ENCODE assay signal across 8 cellular contexts in the genomic region with DNA sequence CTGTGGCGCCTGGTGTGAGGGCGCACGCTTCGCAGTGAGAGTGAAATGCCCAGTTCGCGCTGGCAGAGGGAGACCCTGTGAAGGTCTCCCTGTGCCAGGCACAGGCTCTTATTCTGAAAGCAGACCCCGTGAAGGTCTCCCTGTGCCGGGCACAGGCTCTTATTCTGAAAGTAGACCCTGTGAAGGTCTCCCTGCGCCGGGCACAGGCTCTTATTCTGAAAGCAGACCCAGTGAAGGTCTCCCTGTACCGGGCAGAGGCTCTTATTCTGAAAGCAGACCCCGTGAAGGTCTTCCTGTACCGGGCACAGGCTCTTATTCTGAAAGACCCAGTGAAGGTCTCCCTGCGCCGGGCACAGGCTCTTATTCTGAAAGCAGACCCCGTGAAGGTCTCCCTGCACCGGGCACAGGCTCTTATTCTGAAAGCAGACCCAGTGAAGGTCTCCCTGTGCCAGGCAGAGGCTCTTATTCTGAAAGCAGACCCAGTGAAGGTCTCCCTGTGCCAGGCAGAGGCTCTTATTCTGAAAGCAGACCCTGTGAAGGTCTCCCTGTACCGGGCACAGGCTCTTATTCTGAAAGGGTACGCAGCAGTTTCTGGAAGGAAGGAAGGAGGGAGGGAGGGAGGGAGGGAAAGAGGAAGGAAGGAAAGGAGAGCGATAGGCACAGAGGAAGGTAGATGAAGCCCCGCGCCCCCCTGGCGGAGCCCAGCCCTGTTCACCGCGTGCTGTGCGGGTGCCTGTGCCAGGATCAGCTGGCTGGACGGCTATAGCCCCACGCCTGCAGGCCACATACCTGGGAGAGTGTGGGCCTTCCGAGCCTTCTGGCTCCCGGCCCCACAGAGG. TPM values are rescaled to one million over a fixed set of nuclear protein-coding genes. Genes with fewer than 3 reads are reported as not detected.
A peak's percentile ranks its signal among the peaks of the same experiment; 100 is the strongest.
DNase-seq lines count a peak whose midpoint lies in the region; ATAC-seq and TF ChIP-seq lines count a peak whose summit lies in the region.

No MANE protein-coding gene starts in this region.

- ATAC-seq in naive B cell (ENCODE audit: low read depth in 2 of 2), result peak; percentile 49 to 56

- H3K4me3 Mint-ChIP-seq in activated T-helper 1 cell treated with anti-CD3 and anti-CD28 coated beads, Interleukin-12 subunit alpha, Interleukin-12 subunit beta, Interleukin-2, Interleukin-4 antibody, amounts not matched to agents 30 ng/mL and 10 ng/mL and 1 ng/mL, durations not matched to agents 14 hours and 24 hours and 36 hours, result peak overlapping the region; percentile 80
- peak overlapping the region; percentile 48 to 92 (median 78) for H3K4me3 Mint-ChIP-seq in naive B cell
- peak overlapping the region; percentile 71 for H3K4me3 Mint-ChIP-seq in stimulated activated naive CD8-positive, alpha-beta T cell treated with anti-CD3 and anti-CD28 coated beads, Interleukin-15, Interleukin-2, amounts not matched to agents 100 ng/mL and 50 ng/mL, for 24 hours

- H3K27ac Mint-ChIP-seq in activated T-helper 1 cell treated with anti-CD3 and anti-CD28 coated beads, Interleukin-12 subunit alpha, Interleukin-12 subunit beta, Interleukin-2, Interleukin-4 antibody, amounts not matched to agents 30 ng/mL and 10 ng/mL and 1 ng/mL, durations not matched to agents 14 hours and 24 hours and 36 hours, result peak overlapping the region; percentile 90
- peak overlapping the region; percentile 51 to 96 (median 90) for H3K27ac Mint-ChIP-seq in naive B cell
- peak overlapping the region; percentile 87 for H3K27ac Mint-ChIP-seq in stimulated activated naive CD8-positive, alpha-beta T cell treated with anti-CD3 and anti-CD28 coated beads, Interleukin-15, Interleukin-2, amounts not matched to agents 100 ng/mL and 50 ng/mL, for 24 hours

- H2AFZ ChIP-seq in ACC112 (ENCODE audit: low read length, unreplicated experiment), result peak overlapping the region; percentile 79
- H2AFZ ChIP-seq in PC-9, result no peak overlapping the region
- H2AFZ ChIP-seq in fibroblast of lung (ENCODE audit: low read length), result peak overlapping the region; percentile 15

- H3K27me3 Mint-ChIP-seq in activated T-helper 1 cell treated with anti-CD3 and anti-CD28 coated beads, Interleukin-12 subunit alpha, Interleukin-12 subunit beta, Interleukin-2, Interleukin-4 antibody, amounts not matched to agents 30 ng/mL and 10 ng/mL and 1 ng/mL, durations not matched to agents 14 hours and 24 hours and 36 hours (ENCODE audit: insufficient read depth), result no peaks in the 10 kb centered on the region
- H3K27me3 Mint-ChIP-seq in naive B cell, result no peaks in the 10 kb centered on the region
- H3K27me3 Mint-ChIP-seq in stimulated activated naive CD8-positive, alpha-beta T cell treated with anti-CD3 and anti-CD28 coated beads, Interleukin-15, Interleukin-2, amounts not matched to agents 100 ng/mL and 50 ng/mL, for 24 hours, result no peaks in the 10 kb centered on the region

- POLR2A ChIA-PET in HEK293T (lab: Yijun Ruan, JAX) (no interaction called here), PC-9 (lab: Charles Lee; ENCODE audit: unreplicated experiment) (interaction anchor here (0.6 kb wide), 1 partner anchor 119 kb away, joined by 8 read pairs; no protein-coding TSS in a partner anchor)

- intact Hi-C loops in PC-9 (cut with micrococcal nuclease; ENCODE audit: unreplicated experiment), result no loop called here
- intact Hi-C loops in activated T-helper 1 cell treated with anti-CD3 and anti-CD28 coated beads, Interleukin-12 subunit alpha, Interleukin-12 subunit beta, Interleukin-2, Interleukin-4 antibody, amounts not matched to agents 30 ng/mL and 10 ng/mL and 1 ng/mL, durations not matched to agents 14 hours and 24 hours and 36 hours (cut with micrococcal nuclease), result loop anchor here (1.0 to 5.0 kb wide), 2 partner anchors 54 to 135 kb away; partner anchors contain the start of genes NARF and WDR45B

- H3K4me1 ChIP-seq in ACC112 (ENCODE audit: control insufficient read depth, insufficient read depth, low read length, unreplicated experiment) (peaks cover 9% of the 10 kb centered on the region), PC-9 (replicated peaks; ENCODE audit: insufficient read depth) (peaks cover 17% of the 10 kb centered on the region), fibroblast of lung (ENCODE audit: control insufficient read depth, extremely low read depth, insufficient read depth, low read length) (peaks cover 8% of the 10 kb centered on the region)

- H3F3A ChIP-seq in PC-9 (ENCODE audit: insufficient read depth, low read depth), result peaks cover 17% of the 10 kb centered on the region; the same call in 1 of the 2 replicates

- CTCF ChIA-PET in HEK293T (lab: Yijun Ruan, JAX) (no interaction called here), PC-9 (lab: Charles Lee) (no interaction called here)

- DNase-seq in HEK293T (ENCODE audit: extremely low spot score), result no peak
- DNase-seq in PC-9, result peak; percentile 73 to 77
- DNase-seq in activated T-helper 1 cell treated with anti-CD3 and anti-CD28 coated beads, Interleukin-12 subunit alpha, Interleukin-12 subunit beta, Interleukin-2, Interleukin-4 antibody, amounts not matched to agents 30 ng/mL and 10 ng/mL and 1 ng/mL, durations not matched to agents 14 hours and 24 hours and 36 hours (ENCODE audit: low spot score), result peak; percentile 64
- peak; percentile 75 to 90 for DNase-seq in fibroblast of lung (ENCODE audit: low read depth in 2 of 2)
- DNase-seq in naive B cell, result peak; percentile 65
- DNase-seq in NCI-H1048 (lab: John Stamatoyannopoulos, UW), result no peak

- peaks cover 18% of the 10 kb centered on the region; the same call in 1 of the 2 replicates for H3K36me3 ChIP-seq in ACC112 (ENCODE audit: insufficient read depth, low read length)
- H3K36me3 ChIP-seq in PC-9 (ENCODE audit: low read depth), result no peaks in the 10 kb centered on the region; the same call in 1 of the 2 replicates
- peaks cover 4% of the 10 kb centered on the region for H3K36me3 ChIP-seq in fibroblast of lung (ENCODE audit: control insufficient read depth, insufficient read depth, low read length)

- H3K9me3 ChIP-seq in PC-9 (ENCODE audit: insufficient read depth, low read depth), result no peaks in the 10 kb centered on the region
- no peaks in the 10 kb centered on the region for H3K9me3 ChIP-seq in fibroblast of lung (ENCODE audit: control insufficient read depth, insufficient read depth, low read depth, low read length)

- H3K79me2 ChIP-seq in ACC112 (ENCODE audit: control insufficient read depth, insufficient read depth, low read length, unreplicated experiment), result peaks cover 13% of the 10 kb centered on the region
- H3K79me2 ChIP-seq in PC-9 (ENCODE audit: low read depth), result no peaks in the 10 kb centered on the region
- H3K79me2 ChIP-seq in fibroblast of lung (ENCODE audit: control insufficient read depth, insufficient read depth, low read length), result peaks cover 2% of the 10 kb centered on the region

- peaks cover 38% of the 10 kb centered on the region for H3K4me1 Mint-ChIP-seq in activated T-helper 1 cell treated with anti-CD3 and anti-CD28 coated beads, Interleukin-12 subunit alpha, Interleukin-12 subunit beta, Interleukin-2, Interleukin-4 antibody, amounts not matched to agents 30 ng/mL and 10 ng/mL and 1 ng/mL, durations not matched to agents 14 hours and 24 hours and 36 hours (ENCODE audit: low read depth)
- peaks cover 26 to 45% (median 40%) of the 10 kb centered on the region in 3 donors for H3K4me1 Mint-ChIP-seq in naive B cell
- H3K4me1 Mint-ChIP-seq in stimulated activated naive CD8-positive, alpha-beta T cell treated with anti-CD3 and anti-CD28 coated beads, Interleukin-15, Interleukin-2, amounts not matched to agents 100 ng/mL and 50 ng/mL, for 24 hours (ENCODE audit: low read depth), result peaks cover 54% of the 10 kb centered on the region

- H3K4me3 ChIP-seq in ACC112 (ENCODE audit: low read depth, low read length) (peak overlapping the region; percentile 89), PC-9 (peak overlapping the region; percentile 52; the same call in 1 of the 2 replicates), fibroblast of lung (replicated peaks in 1 of 4; ENCODE audit: control extremely low read depth in 1 of 4, insufficient read depth in 1 of 4, low read depth in 3 of 4, low read length in 4 of 4) (peak overlapping the region; percentile 37 to 78 (median 57))

- TF ChIP-seq CTCF in PC-9 (conservative IDR thresholded peaks at IDR 0.05) (no peak), fibroblast of lung (conservative IDR thresholded peaks at IDR 0.05 in 1 of 2, IDR thresholded peaks at IDR 0.05 in 1 of 2; ENCODE audit: low read depth in 1 of 2, low read length in 2 of 2) (no peak)

- no TSS peak for BruUV-seq in PC-9 (replicated peaks; lab: Mats Ljungman, UMichigan)

- no peaks in the 10 kb centered on the region for H3K9me3 Mint-ChIP-seq in activated T-helper 1 cell treated with anti-CD3 and anti-CD28 coated beads, Interleukin-12 subunit alpha, Interleukin-12 subunit beta, Interleukin-2, Interleukin-4 antibody, amounts not matched to agents 30 ng/mL and 10 ng/mL and 1 ng/mL, durations not matched to agents 14 hours and 24 hours and 36 hours
- no peaks in the 10 kb centered on the region for H3K9me3 Mint-ChIP-seq in naive B cell
- no peaks in the 10 kb centered on the region for H3K9me3 Mint-ChIP-seq in stimulated activated naive CD8-positive, alpha-beta T cell treated with anti-CD3 and anti-CD28 coated beads, Interleukin-15, Interleukin-2, amounts not matched to agents 100 ng/mL and 50 ng/mL, for 24 hours

- peak overlapping the region; percentile 62 for H3K9ac ChIP-seq in fibroblast of lung (ENCODE audit: insufficient read depth, low read length)

- peak overlapping the region; percentile 77 for H3K4me2 ChIP-seq in PC-9
- peak overlapping the region; percentile 69 for H3K4me2 ChIP-seq in fibroblast of lung (ENCODE audit: extremely low read depth, insufficient read depth, low read length)

- H3K27me3 ChIP-seq in ACC112 (ENCODE audit: insufficient read depth, low read length) (no peaks in the 10 kb centered on the region), PC-9 (ENCODE audit: insufficient read depth, low read depth) (no peaks in the 10 kb centered on the region), fibroblast of lung (ENCODE audit: control insufficient read depth, insufficient read depth, low read length) (no peaks in the 10 kb centered on the region)

- H4K20me1 ChIP-seq in PC-9 (ENCODE audit: insufficient read depth) (peaks cover 3% of the 10 kb centered on the region), fibroblast of lung (ENCODE audit: control insufficient read depth, extremely low read depth, insufficient read depth, low read length) (no peaks in the 10 kb centered on the region)

- peaks cover 10% of the 10 kb centered on the region for H3K36me3 Mint-ChIP-seq in activated T-helper 1 cell treated with anti-CD3 and anti-CD28 coated beads, Interleukin-12 subunit alpha, Interleukin-12 subunit beta, Interleukin-2, Interleukin-4 antibody, amounts not matched to agents 30 ng/mL and 10 ng/mL and 1 ng/mL, durations not matched to agents 14 hours and 24 hours and 36 hours (ENCODE audit: low read depth)
- no peaks in the 10 kb centered on the region for H3K36me3 Mint-ChIP-seq in naive B cell
- peaks cover 18% of the 10 kb centered on the region for H3K36me3 Mint-ChIP-seq in stimulated activated naive CD8-positive, alpha-beta T cell treated with anti-CD3 and anti-CD28 coated beads, Interleukin-15, Interleukin-2, amounts not matched to agents 100 ng/mL and 50 ng/mL, for 24 hours (ENCODE audit: low read depth)

- no peaks in the 10 kb centered on the region for H3K9me2 ChIP-seq in PC-9 (ENCODE audit: insufficient read depth)

- peak overlapping the region; percentile 78 for H3K27ac ChIP-seq in ACC112 (ENCODE audit: low read depth, low read length)
- peak overlapping the region; percentile 59 for H3K27ac ChIP-seq in PC-9
- H3K27ac ChIP-seq in fibroblast of lung (ENCODE audit: insufficient read depth, low read length), result peak overlapping the region; percentile 52

RNA-seq across cellular contexts. Expression of gene WDR45B, which starts 55.3 kb away (rescaled TPM):
- total RNA-seq in PC-9 (2021) (65.1 and 84.9 TPM in 2 replicates), fibroblast of lung (51.6 and 66.2 TPM in 2 replicates)
- 55.1 and 56.7 TPM in 2 replicates for total RNA-seq in activated T-helper 1 cell treated with anti-CD3 and anti-CD28 coated beads, Interleukin-12 subunit alpha, Interleukin-12 subunit beta, Interleukin-2, Interleukin-4 antibody, amounts not matched to agents 30 ng/mL and 10 ng/mL and 1 ng/mL, durations not matched to agents 14 hours and 24 hours and 36 hours
- polyA plus RNA-seq in fibroblast of lung (80.9 and 95.2 TPM in 2 replicates), naive B cell (ENCODE audit: low read depth in 6 of 6) (10 to 100 TPM; 37.9 to 77.8 (median 47.4) TPM)
- 62.2 and 64.4 TPM in 2 replicates for polyA plus RNA-seq in fibroblast of lung (2012)
- 39.5 and 55.5 TPM in 2 replicates for polyA minus RNA-seq in fibroblast of lung (ENCODE audit: low replicate concordance)

Comparison
In these comparisons a context has a peak if more than half of its experiments do, and no peak if none do; other contexts are left out.
1. DNase-seq: peak in PC-9 (2 of 2), activated T-helper 1 cell treated with anti-CD3 and anti-CD28 coated beads, Interleukin-12 subunit alpha, Interleukin-12 subunit beta, Interleukin-2, Interleukin-4 antibody, amounts not matched to agents 30 ng/mL and 10 ng/mL and 1 ng/mL, durations not matched to agents 14 hours and 24 hours and 36 hours (single experiment), fibroblast of lung (2 of 2) and naive B cell (single experiment); none in HEK293T (single experiment) and NCI-H1048 (single experiment).
2. Peak in every context shown above with its lines, with median percentiles within 50 percentile points of each other: H3K27ac ChIP-seq, H3K4me3 ChIP-seq, H3K27ac Mint-ChIP-seq and H3K4me3 Mint-ChIP-seq.